ENCODE assay signal across 22 cellular contexts in the genomic region with DNA sequence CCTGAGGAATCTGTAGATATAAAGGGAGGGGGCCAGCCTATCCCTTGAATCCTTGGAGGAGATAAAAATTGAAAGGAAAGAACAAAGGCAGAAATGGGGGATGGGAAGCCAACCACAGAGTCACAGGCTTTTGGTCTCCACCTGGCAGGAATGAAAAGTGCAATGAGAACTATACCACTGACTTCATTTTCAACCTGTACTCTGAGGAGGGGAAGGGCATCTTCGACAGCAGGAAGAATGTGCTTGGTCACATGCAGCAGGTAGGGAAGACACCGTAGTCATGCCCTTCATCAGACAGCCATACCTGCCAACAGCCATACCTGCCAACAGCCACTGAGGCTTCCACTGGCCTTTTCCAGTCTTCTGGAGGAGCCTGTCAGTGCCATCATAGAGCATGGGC. TPM values are rescaled to one million over a fixed set of nuclear protein-coding genes. Genes with fewer than 3 reads are reported as not detected.
"Had no signal": no experiment of that assay in that cellular context is flagged by ENCODE, and none has a peak within 500 bp of the region (broad histone marks: within the 10 kb centered on the region; RNA-seq: fewer than 3 reads in every experiment).

No MANE protein-coding gene starts in this region.

- H3K4me1 Mint-ChIP-seq: activated naive CD8-positive, alpha-beta T cell treated with anti-CD3 and anti-CD28 coated beads, Interleukin-2, amount 50 U/mL, for 24 hours; naive B cell; stimulated activated naive CD8-positive, alpha-beta T cell treated with anti-CD3 and anti-CD28 coated beads, Interleukin-15, amount 100 ng/mL, for 72 hours had no signal

- H3K4me3 ChIP-seq: ascending aorta, breast epithelium, dorsolateral prefrontal cortex, lung, ovary, sigmoid colon, spleen had no signal

- H3K27ac ChIP-seq: ascending aorta, breast epithelium, dorsolateral prefrontal cortex, ovary, sigmoid colon, spleen had no signal

- H3K9me3 Mint-ChIP-seq: activated naive CD8-positive, alpha-beta T cell treated with anti-CD3 and anti-CD28 coated beads, Interleukin-2, amount 50 U/mL, for 24 hours; naive B cell; stimulated activated naive CD8-positive, alpha-beta T cell treated with anti-CD3 and anti-CD28 coated beads, Interleukin-15, amount 100 ng/mL, for 72 hours; type B pancreatic cell had no signal

- DNase-seq: activated CD4-positive, alpha-beta T cell treated with anti-CD3 and anti-CD28 coated beads, Interleukin-2, amount 50 U/mL, for 4 hours; activated CD4-positive, CD25-positive, alpha-beta regulatory T cell treated with anti-CD3 and anti-CD28 coated beads, Interleukin-2, amount 50 U/mL, for 72 hours; activated effector memory CD4-positive, alpha-beta T cell treated with anti-CD3 and anti-CD28 coated beads, Interleukin-2, amount 50 U/mL, for 16 hours; activated naive CD8-positive, alpha-beta T cell treated with anti-CD3 and anti-CD28 coated beads, Interleukin-2, amount 50 U/mL, for 24 hours; dorsolateral prefrontal cortex; hippocampal formation; left colon; naive B cell; ovary; sigmoid colon; spleen; stimulated activated naive CD8-positive, alpha-beta T cell treated with anti-CD3 and anti-CD28 coated beads, Interleukin-15, amount 100 ng/mL, for 72 hours; T-helper 1 cell; T1000 had no signal

- H3K9me3 ChIP-seq: ascending aorta, breast epithelium, ovary, sigmoid colon, spleen had no signal

- H3K36me3 ChIP-seq: breast epithelium, ovary had no signal

- H3K27ac Mint-ChIP-seq: activated naive CD8-positive, alpha-beta T cell treated with anti-CD3 and anti-CD28 coated beads, Interleukin-2, amount 50 U/mL, for 24 hours; type B pancreatic cell had no signal

- H3K4me3 Mint-ChIP-seq: activated naive CD8-positive, alpha-beta T cell treated with anti-CD3 and anti-CD28 coated beads, Interleukin-2, amount 50 U/mL, for 24 hours; naive B cell; stimulated activated naive CD8-positive, alpha-beta T cell treated with anti-CD3 and anti-CD28 coated beads, Interleukin-15, amount 100 ng/mL, for 72 hours; type B pancreatic cell had no signal

- H3K27me3 Mint-ChIP-seq: activated naive CD8-positive, alpha-beta T cell treated with anti-CD3 and anti-CD28 coated beads, Interleukin-2, amount 50 U/mL, for 24 hours; naive B cell; stimulated activated naive CD8-positive, alpha-beta T cell treated with anti-CD3 and anti-CD28 coated beads, Interleukin-15, amount 100 ng/mL, for 72 hours; type B pancreatic cell had no signal

- ATAC-seq: activated naive CD8-positive, alpha-beta T cell treated with anti-CD3 and anti-CD28 coated beads, Interleukin-2, amount 50 U/mL, for 24 hours; left colon; SK-N-SH treated with all-trans-retinoic acid at 6 μM for 48 hours; stimulated activated naive CD8-positive, alpha-beta T cell treated with anti-CD3 and anti-CD28 coated beads, Interleukin-15, amount 100 ng/mL, for 72 hours had no signal

- H3K4me1 ChIP-seq: ascending aorta, breast epithelium, sigmoid colon, spleen had no signal

- H3K27me3 ChIP-seq: ascending aorta, breast epithelium, dorsolateral prefrontal cortex, ovary, sigmoid colon, spleen had no signal

RNA-seq across cellular contexts. Expression of gene OR10AD1, which starts 59.2 kb away (rescaled TPM):
- total RNA-seq: ascending aorta, breast epithelium, chondrocyte, dorsolateral prefrontal cortex, left colon, lung, ovary, sigmoid colon, spleen, temporal lobe had no signal
- polyA plus RNA-seq: esophagus, lung, ovary, sigmoid colon, spleen had no signal
